In genomic region chr11:69088676-69089146, GRCh38 we compare ENCODE assay signal across 8 cellular contexts. TPM values are rescaled to one million over a fixed set of nuclear protein-coding genes. Genes with fewer than 3 reads are reported as not detected.
DNase-seq lines count a peak whose midpoint lies in the region; ATAC-seq and TF ChIP-seq lines count a peak whose summit lies in the region.

No MANE protein-coding gene starts in this region.

- H3K27me3 ChIP-seq in left lung, result no peaks in the 10 kb centered on the region

- H3K27ac ChIP-seq in left lung, result no peak overlapping the region

- intact Hi-C loops in left lung (cut with DNase I), result loop anchor here in 1 of 2 donors (10.0 kb wide), 1 partner anchor 154 kb away; no protein-coding TSS in a partner anchor

- H3K4me1 ChIP-seq in left lung, result no peaks in the 10 kb centered on the region

- DNase-seq in AG08395 (ENCODE audit: low spot score) (peak; percentile 92), GM20000 (ENCODE audit: low spot score) (peak; percentile 95), NCI-H2227 (lab: John Stamatoyannopoulos, UW; ENCODE audit: unreplicated experiment) (peak; percentile 88), chondrocyte (ENCODE audit: low spot score) (no peak), left lung (peak in 1 of 2 donors; percentile 57)
- peak; percentile 48 for DNase-seq in activated CD4-positive, CD25-positive, alpha-beta regulatory T cell treated with anti-CD3 and anti-CD28 coated beads, Interleukin-2, amount 50 U/mL, for 72 hours
- DNase-seq in stimulated activated CD4-positive, alpha-beta T cell treated with anti-CD3 and anti-CD28 coated beads, Interleukin-4, amount 100 ng/mL, for 4 hours, result peak; percentile 39 to 56

- peaks cover 0 to 88% of the 10 kb centered on the region in 2 donors for H3K36me3 ChIP-seq in left lung

- no peak overlapping the region for H3K4me3 Mint-ChIP-seq in chondrocyte (ENCODE audit: unreplicated experiment)

- no peak overlapping the region for H3K4me3 ChIP-seq in left lung

- peaks cover 13% of the 10 kb centered on the region for H3K4me1 Mint-ChIP-seq in chondrocyte (ENCODE audit: low read depth)

- peak; percentile 35 for TF ChIP-seq CTCF in GM20000 (IDR thresholded peaks at IDR 0.05; ENCODE audit: extremely low read depth, missing control alignments)
- TF ChIP-seq CTCF in chondrocyte (IDR thresholded peaks at IDR 0.05), result peak; percentile 90
- TF ChIP-seq CTCF in left lung (IDR thresholded peaks at IDR 0.05), result peak; percentile 43 to 51

- H3K27ac Mint-ChIP-seq in chondrocyte (ENCODE audit: unreplicated experiment), result no peak overlapping the region

- peaks cover 6% of the 10 kb centered on the region for H3K36me3 Mint-ChIP-seq in chondrocyte (ENCODE audit: low read depth)

- peak; percentile 85 for ATAC-seq in left lung
- ATAC-seq in GM21825 (IDR thresholded peaks at IDR 0.05; ENCODE audit: unreplicated experiment), result no peak

- no peaks in the 10 kb centered on the region for H3K27me3 Mint-ChIP-seq in chondrocyte (ENCODE audit: low read depth)

- H3K9me3 ChIP-seq in left lung, result no peaks in the 10 kb centered on the region

- H3K9me3 Mint-ChIP-seq in chondrocyte (ENCODE audit: low read depth), result no peaks in the 10 kb centered on the region

RNA-seq across cellular contexts. Expression of gene TPCN2, which starts 40.0 kb away (rescaled TPM):
- total RNA-seq in chondrocyte (12.3 to 18.1 TPM (median 12.6 TPM) in 3 replicates), left lung (10 to 100 TPM; 14.7 to 22.0 TPM)

Comparison
In these comparisons a context has a peak if more than half of its experiments do, and no peak if none do; other contexts are left out.
1. CTCF ChIP-seq: peak in every context shown above with its lines; median percentile 90 in chondrocyte; 47 in left lung; 35 in GM20000.